In the genomic region with DNA sequence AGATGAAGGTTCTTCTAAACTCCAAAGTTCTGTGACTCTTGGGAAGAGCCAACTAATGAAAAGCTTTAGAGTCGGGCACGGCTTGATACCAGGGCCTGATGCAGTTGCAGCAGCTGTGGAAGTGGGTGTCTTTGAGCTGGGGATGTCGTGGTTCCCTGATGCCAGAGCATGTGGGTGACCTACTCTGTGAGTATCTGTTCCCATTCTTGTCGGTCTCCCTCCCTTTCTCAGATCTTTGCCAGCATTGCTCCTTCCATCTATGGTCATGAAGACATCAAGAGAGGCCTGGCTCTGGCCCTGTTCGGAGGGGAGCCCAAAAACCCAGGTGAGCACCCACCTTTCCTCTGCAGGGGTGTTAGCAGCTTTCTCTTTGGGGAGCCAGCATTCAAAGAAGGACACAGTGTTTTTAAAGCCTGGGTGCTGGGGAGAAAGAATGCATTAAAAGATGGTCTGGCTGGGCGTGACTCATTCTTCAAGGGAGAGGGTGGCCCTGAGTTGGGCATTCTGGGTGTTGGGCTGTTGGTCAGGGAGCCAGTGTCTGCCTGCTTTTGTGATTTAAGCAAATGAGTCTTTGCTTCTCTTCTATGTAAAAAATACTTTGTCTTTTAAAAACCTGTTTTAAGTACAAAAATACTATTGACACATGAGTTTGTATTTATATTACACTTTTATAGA, we compare ENCODE assay signal across 18 cellular contexts.
DNase-seq lines count a peak whose midpoint lies in the region; ATAC-seq and TF ChIP-seq lines count a peak whose summit lies in the region.
"Had no signal": no experiment of that assay in that cellular context is flagged by ENCODE, and none has a peak within 500 bp of the region (broad histone marks: within the 10 kb centered on the region; RNA-seq: fewer than 3 reads in every experiment).

No MANE protein-coding gene starts in this region.

- ATAC-seq in stimulated activated naive B cell treated with anti-CD40 and anti-IgM and Interleukin-4, amounts not matched to agents 10 μg/mL and 1 μg/mL and 100 μg/mL, for 72 hours (replicated peaks) = no peak
- ATAC-seq: Right ventricle myocardium inferior had no signal

- H3K27me3 Mint-ChIP-seq in activated naive CD4-positive, alpha-beta T cell treated with anti-CD3 and anti-CD28 coated beads, Interleukin-2, amount 10 ng/mL, durations not matched to agents 7 days and 5 days = no peaks in the 10 kb centered on the region
- no peaks in the 10 kb centered on the region for H3K27me3 Mint-ChIP-seq in stimulated activated naive B cell treated with anti-CD40 and anti-IgM and Interleukin-4, amounts not matched to agents 10 μg/mL and 1 μg/mL and 100 μg/mL, for 72 hours

- CTCF ChIA-PET in activated naive CD4-positive, alpha-beta T cell treated with anti-CD3 and anti-CD28 coated beads, Interleukin-2, amount 10 ng/mL, durations not matched to agents 7 days and 5 days (lab: Charles Lee) = no interaction called here
- CTCF ChIA-PET in HEK293 (lab: Yijun Ruan, JAX) = no interaction called here

- H3K36me3 Mint-ChIP-seq in activated naive CD4-positive, alpha-beta T cell treated with anti-CD3 and anti-CD28 coated beads, Interleukin-2, amount 10 ng/mL, durations not matched to agents 7 days and 5 days = peaks cover 70% of the 10 kb centered on the region
- H3K36me3 Mint-ChIP-seq in stimulated activated naive B cell treated with anti-CD40 and anti-IgM and Interleukin-4, amounts not matched to agents 10 μg/mL and 1 μg/mL and 100 μg/mL, for 72 hours = peaks cover 61 to 86% of the 10 kb centered on the region in 2 donors

- no peaks in the 10 kb centered on the region for H3K9me3 ChIP-seq in HEK293 (ENCODE audit: control insufficient read depth, insufficient read depth, low read depth, low read length)
- H3K9me3 ChIP-seq: MG63 had no signal

- H3K4me1 Mint-ChIP-seq in activated naive CD4-positive, alpha-beta T cell treated with anti-CD3 and anti-CD28 coated beads, Interleukin-2, amount 10 ng/mL, durations not matched to agents 7 days and 5 days = peaks cover 24% of the 10 kb centered on the region
- peaks cover under 1 to 4% of the 10 kb centered on the region in 2 donors for H3K4me1 Mint-ChIP-seq in stimulated activated naive B cell treated with anti-CD40 and anti-IgM and Interleukin-4, amounts not matched to agents 10 μg/mL and 1 μg/mL and 100 μg/mL, for 72 hours

- POLR2A ChIA-PET in HEK293 (lab: Yijun Ruan, JAX) = no interaction called here

- H3K4me3 Mint-ChIP-seq in activated naive CD4-positive, alpha-beta T cell treated with anti-CD3 and anti-CD28 coated beads, Interleukin-2, amount 10 ng/mL, durations not matched to agents 7 days and 5 days = no peak overlapping the region
- no peak overlapping the region for H3K4me3 Mint-ChIP-seq in stimulated activated naive B cell treated with anti-CD40 and anti-IgM and Interleukin-4, amounts not matched to agents 10 μg/mL and 1 μg/mL and 100 μg/mL, for 72 hours

- DNase-seq in activated naive CD4-positive, alpha-beta T cell treated with anti-CD3 and anti-CD28 coated beads, Interleukin-2, amount 10 ng/mL, durations not matched to agents 7 days and 5 days = no peak
- no peak for DNase-seq in activated naive CD4-positive, alpha-beta T cell (lab: John Stamatoyannopoulos, UW)
- DNase-seq in choroid plexus epithelial cell (ENCODE audit: low read depth) = peak; percentile 9
- no peak for DNase-seq in stimulated activated naive B cell treated with anti-CD40 and anti-IgM and Interleukin-4, amounts not matched to agents 10 μg/mL and 1 μg/mL and 100 μg/mL, for 72 hours
- no peak for DNase-seq in coronary artery (ENCODE audit: low spot score)
- no peak for DNase-seq in activated effector memory CD4-positive, alpha-beta T cell treated with anti-CD3 and anti-CD28 coated beads, Interleukin-2, amount 50 U/mL, for 16 hours
- DNase-seq in T-helper 1 cell = no peak
- DNase-seq: 8988T, COR-L47, KG1, MG63, NCI-H1105 treated with DMSO at 0.1 percent for 48 hours, NCI-H187, NCI-H446, NCI-H748 treated with DMSO at 0.1 percent for 48 hours had no signal

- no peaks in the 10 kb centered on the region for H3K4me1 ChIP-seq in HEK293 (ENCODE audit: control insufficient read depth, insufficient read depth, low read length)

- peak overlapping the region; percentile 9 for H3K27ac Mint-ChIP-seq in activated naive CD4-positive, alpha-beta T cell treated with anti-CD3 and anti-CD28 coated beads, Interleukin-2, amount 10 ng/mL, durations not matched to agents 7 days and 5 days
- H3K27ac Mint-ChIP-seq in stimulated activated naive B cell treated with anti-CD40 and anti-IgM and Interleukin-4, amounts not matched to agents 10 μg/mL and 1 μg/mL and 100 μg/mL, for 72 hours = peak overlapping the region; percentile 9

- no peak overlapping the region for H3K27ac ChIP-seq in HEK293 (ENCODE audit: extremely low read depth, low read depth, low read length)
- no peak overlapping the region for H3K27ac ChIP-seq in coronary artery
- H3K27ac ChIP-seq: C4-2B had no signal

- TF ChIP-seq CTCF in HEK293 (tag by site-specific recombination; IDR thresholded peaks at IDR 0.05) (no peak), choroid plexus epithelial cell (conservative IDR thresholded peaks at IDR 0.05; ENCODE audit: low read depth, low read length) (no peak), coronary artery (IDR thresholded peaks at IDR 0.05) (no peak)

- H3K4me3 ChIP-seq in HEK293 (ENCODE audit: low read depth, low read length) (no peak overlapping the region), choroid plexus epithelial cell (ENCODE audit: low read depth, low read length) (no peak overlapping the region), coronary artery (no peak overlapping the region)
- H3K4me3 ChIP-seq: MG63 had no signal

- H3K9me3 Mint-ChIP-seq in activated naive CD4-positive, alpha-beta T cell treated with anti-CD3 and anti-CD28 coated beads, Interleukin-2, amount 10 ng/mL, durations not matched to agents 7 days and 5 days = no peaks in the 10 kb centered on the region
- no peaks in the 10 kb centered on the region for H3K9me3 Mint-ChIP-seq in stimulated activated naive B cell treated with anti-CD40 and anti-IgM and Interleukin-4, amounts not matched to agents 10 μg/mL and 1 μg/mL and 100 μg/mL, for 72 hours

- peaks cover 13 to 98% of the 10 kb centered on the region in 2 experiments for H3K36me3 ChIP-seq in HEK293 (ENCODE audit: control insufficient read depth in 2 of 2, insufficient read depth in 1 of 2, low read length in 2 of 2)

TF ChIP-seq in HEK293, 187 proteins besides CTCF, POLR2A, EP300 and RAD21 (continues in another document):
- TF ChIP-seq ZNF266 (tag by site-specific recombination; IDR thresholded peaks at IDR 0.05; ENCODE audit: low read depth) (no peak), KLF8 (tag by site-specific recombination; IDR thresholded peaks at IDR 0.05) (no peak), GFI1B (tag by site-specific recombination; IDR thresholded peaks at IDR 0.05) (no peak), SP2 (tag by site-specific recombination; IDR thresholded peaks at IDR 0.05) (no peak), ZNF701 (tag by site-specific recombination; IDR thresholded peaks at IDR 0.05) (no peak), ZBTB17 (tag by site-specific recombination; IDR thresholded peaks at IDR 0.05) (no peak), ZNF26 (tag by site-specific recombination; IDR thresholded peaks at IDR 0.05) (no peak)
- TF ChIP-seq, protein P1, sequence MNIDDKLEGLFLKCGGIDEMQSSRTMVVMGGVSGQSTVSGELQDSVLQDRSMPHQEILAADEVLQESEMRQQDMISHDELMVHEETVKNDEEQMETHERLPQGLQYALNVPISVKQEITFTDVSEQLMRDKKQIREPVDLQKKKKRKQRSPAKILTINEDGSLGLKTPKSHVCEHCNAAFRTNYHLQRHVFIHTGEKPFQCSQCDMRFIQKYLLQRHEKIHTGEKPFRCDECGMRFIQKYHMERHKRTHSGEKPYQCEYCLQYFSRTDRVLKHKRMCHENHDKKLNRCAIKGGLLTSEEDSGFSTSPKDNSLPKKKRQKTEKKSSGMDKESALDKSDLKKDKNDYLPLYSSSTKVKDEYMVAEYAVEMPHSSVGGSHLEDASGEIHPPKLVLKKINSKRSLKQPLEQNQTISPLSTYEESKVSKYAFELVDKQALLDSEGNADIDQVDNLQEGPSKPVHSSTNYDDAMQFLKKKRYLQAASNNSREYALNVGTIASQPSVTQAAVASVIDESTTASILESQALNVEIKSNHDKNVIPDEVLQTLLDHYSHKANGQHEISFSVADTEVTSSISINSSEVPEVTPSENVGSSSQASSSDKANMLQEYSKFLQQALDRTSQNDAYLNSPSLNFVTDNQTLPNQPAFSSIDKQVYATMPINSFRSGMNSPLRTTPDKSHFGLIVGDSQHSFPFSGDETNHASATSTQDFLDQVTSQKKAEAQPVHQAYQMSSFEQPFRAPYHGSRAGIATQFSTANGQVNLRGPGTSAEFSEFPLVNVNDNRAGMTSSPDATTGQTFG (tag by site-specific recombination; IDR thresholded peaks at IDR 0.05; ENCODE audit: borderline replicate concordance) = no peak
- TF ChIP-seq, protein P2, sequence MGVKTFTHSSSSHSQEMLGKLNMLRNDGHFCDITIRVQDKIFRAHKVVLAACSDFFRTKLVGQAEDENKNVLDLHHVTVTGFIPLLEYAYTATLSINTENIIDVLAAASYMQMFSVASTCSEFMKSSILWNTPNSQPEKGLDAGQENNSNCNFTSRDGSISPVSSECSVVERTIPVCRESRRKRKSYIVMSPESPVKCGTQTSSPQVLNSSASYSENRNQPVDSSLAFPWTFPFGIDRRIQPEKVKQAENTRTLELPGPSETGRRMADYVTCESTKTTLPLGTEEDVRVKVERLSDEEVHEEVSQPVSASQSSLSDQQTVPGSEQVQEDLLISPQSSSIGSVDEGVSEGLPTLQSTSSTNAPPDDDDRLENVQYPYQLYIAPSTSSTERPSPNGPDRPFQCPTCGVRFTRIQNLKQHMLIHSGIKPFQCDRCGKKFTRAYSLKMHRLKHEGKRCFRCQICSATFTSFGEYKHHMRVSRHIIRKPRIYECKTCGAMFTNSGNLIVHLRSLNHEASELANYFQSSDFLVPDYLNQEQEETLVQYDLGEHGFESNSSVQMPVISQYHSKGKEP (tag by site-specific recombination; IDR thresholded peaks at IDR 0.05) = no peak
